Comparison of ENCODE assay signal across 8 cellular contexts in genomic region chr9:110099236-110099741, GRCh38.
A peak's percentile ranks its signal among the peaks of the same experiment; 100 is the strongest.
DNase-seq lines count a peak whose midpoint lies in the region; ATAC-seq and TF ChIP-seq lines count a peak whose summit lies in the region.

No MANE protein-coding gene starts in this region.

- no peak for TF ChIP-seq EP300 in gastroesophageal sphincter (IDR thresholded peaks at IDR 0.05)

- intact Hi-C loops in OCI-LY7 (cut with micrococcal nuclease; ENCODE audit: unreplicated experiment), result no loop called here

- H2AFZ ChIP-seq in OCI-LY7 (ENCODE audit: low read length), result no peak overlapping the region; the same call in 1 of the 2 replicates

- no peaks in the 10 kb centered on the region for H4K20me1 ChIP-seq in OCI-LY7 (ENCODE audit: insufficient read depth, low read length)

- TF ChIP-seq POLR2A in gastroesophageal sphincter (IDR thresholded peaks at IDR 0.05), result no peak

- DNase-seq in NCI-H748 (lab: John Stamatoyannopoulos, UW; ENCODE audit: unreplicated experiment), result peak; percentile 70
- DNase-seq in NCI-H748 treated with DMSO at 0.1 percent for 48 hours (lab: John Stamatoyannopoulos, UW), result no peak
- DNase-seq in OCI-LY7 (ENCODE audit: low spot score), result peak; percentile 47
- DNase-seq in thoracic aorta (ENCODE audit: low spot score), result peak; percentile 7
- no peak for DNase-seq in left lobe of liver (ENCODE audit: low spot score)
- no peak for DNase-seq in SK-N-DZ (ENCODE audit: low spot score)

- POLR2A ChIA-PET in OCI-LY7 (lab: Charles Lee), result interaction anchor here (0.6 to 8.3 kb wide), 13 partner anchors 9 to 200 kb away, joined by 3 to 94 read pairs (median 4); no protein-coding TSS in a partner anchor

- H3K9me3 ChIP-seq in OCI-LY7 (ENCODE audit: low read length), result no peaks in the 10 kb centered on the region
- no peaks in the 10 kb centered on the region for H3K9me3 ChIP-seq in gastroesophageal sphincter
- no peaks in the 10 kb centered on the region for H3K9me3 ChIP-seq in thoracic aorta

- CTCF ChIA-PET in OCI-LY7 (lab: Charles Lee; ENCODE audit: unreplicated experiment), result interaction anchor here (0.6 to 3.6 kb wide), 2 partner anchors 53 to 57 kb away, joined by 4 to 9 read pairs; no protein-coding TSS in a partner anchor

- H3K36me3 ChIP-seq in OCI-LY7 (ENCODE audit: insufficient read depth, low read length) (peaks cover 14% of the 10 kb centered on the region; the same call in 1 of the 2 replicates), gastroesophageal sphincter (no peaks in the 10 kb centered on the region), thoracic aorta (no peaks in the 10 kb centered on the region)

- ATAC-seq in gastroesophageal sphincter (peak; percentile 57), thoracic aorta (ENCODE audit: insufficient number of reproducible peaks, low FRiP score, low read depth) (peak; percentile 46), left lobe of liver (no peak), HG03139 (IDR thresholded peaks at IDR 0.05; ENCODE audit: unreplicated experiment) (no peak)

- no TSS peak for BruUV-seq in OCI-LY7 (replicated peaks; lab: Mats Ljungman, UMichigan)

- H3K27ac ChIP-seq in OCI-LY7 (ENCODE audit: low read depth, low read length, poor library complexity, severe bottlenecking) (peak overlapping the region; percentile 79), gastroesophageal sphincter (peak overlapping the region in 1 of 4 donors; percentile 10), thoracic aorta (peak overlapping the region; percentile 33 to 35)

- TF ChIP-seq CTCF in OCI-LY7 (conservative IDR thresholded peaks at IDR 0.05; ENCODE audit: low read length) (peak; percentile 47), gastroesophageal sphincter (IDR thresholded peaks at IDR 0.05) (no peak), thoracic aorta (IDR thresholded peaks at IDR 0.05) (no peak)

- H3K4me2 ChIP-seq in OCI-LY7 (ENCODE audit: low read length), result peak overlapping the region; percentile 55

- H3K4me3 ChIP-seq in OCI-LY7 (ENCODE audit: low read depth, low read length, poor library complexity, severe bottlenecking) (peak overlapping the region; percentile 4), gastroesophageal sphincter (no peak overlapping the region), thoracic aorta (no peak overlapping the region)

- H3K9me2 ChIP-seq in OCI-LY7 (ENCODE audit: insufficient read depth, low read length), result no peaks in the 10 kb centered on the region

- H3K79me2 ChIP-seq in OCI-LY7 (ENCODE audit: insufficient read depth, low read depth, low read length), result peaks cover 80% of the 10 kb centered on the region; the same call in 1 of the 2 replicates

- H3K4me1 ChIP-seq in OCI-LY7 (ENCODE audit: insufficient read depth, low read length, poor library complexity, severe bottlenecking) (peaks cover 65% of the 10 kb centered on the region), gastroesophageal sphincter (peaks cover 0 to 41% (median 27%) of the 10 kb centered on the region in 3 donors), thoracic aorta (ENCODE audit: control insufficient read depth in 1 of 2, low read depth in 2 of 2) (peaks cover 21 to 51% of the 10 kb centered on the region in 2 donors)

- WGBS in gastroesophageal sphincter (ENCODE audit: low coverage in 1 of 2), 2 donors, result 13 to 15% methylated on average over 2 to 3 of the region's 3 CpGs

- H3K27me3 ChIP-seq in gastroesophageal sphincter (no peaks in the 10 kb centered on the region), thoracic aorta (replicated peaks; ENCODE audit: insufficient read depth) (no peaks in the 10 kb centered on the region)

Comparison
In these comparisons a context has a peak if more than half of its experiments do, and no peak if none do; other contexts are left out.
1. DNase-seq: peak in NCI-H748 (single experiment), OCI-LY7 (single experiment) and thoracic aorta (single experiment); none in NCI-H748 treated with DMSO at 0.1 percent for 48 hours (single experiment), left lobe of liver (single experiment) and SK-N-DZ (single experiment).
2. ATAC-seq: peak in gastroesophageal sphincter (single experiment) and thoracic aorta (single experiment); none in left lobe of liver (single experiment) and HG03139 (single experiment).